Comparison of ENCODE assay signal across 27 cellular contexts in the genomic region with DNA sequence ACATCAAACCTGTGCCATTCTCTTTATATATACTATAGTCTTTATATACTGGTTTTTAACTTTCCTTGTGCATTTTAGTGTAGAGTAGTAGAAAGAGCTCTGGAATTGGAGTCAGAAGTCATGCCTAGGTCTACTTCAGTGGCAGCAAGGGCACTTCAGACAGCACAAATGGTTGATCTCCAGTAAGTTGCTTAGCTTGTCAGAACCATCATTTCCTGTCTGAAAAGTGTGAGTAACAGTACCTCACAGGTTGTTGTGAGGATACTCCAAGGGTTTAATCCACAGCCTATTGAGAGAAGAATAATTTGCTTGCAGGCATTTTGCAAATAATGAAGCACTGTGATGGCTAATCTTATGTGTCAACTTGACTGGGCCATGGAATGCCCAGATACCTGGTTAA.
"Had no signal": no experiment of that assay in that cellular context is flagged by ENCODE, and none has a peak within 500 bp of the region (broad histone marks: within the 10 kb centered on the region; RNA-seq: fewer than 3 reads in every experiment).

No MANE protein-coding gene starts in this region.

- ATAC-seq: psoas muscle; right lobe of liver; stimulated activated naive B cell treated with anti-CD40 and anti-IgM and Interleukin-4, amounts not matched to agents 10 μg/mL and 1 μg/mL and 100 μg/mL, for 72 hours; stimulated activated naive CD8-positive, alpha-beta T cell treated with anti-CD3 and anti-CD28 coated beads, Interleukin-15, Interleukin-2, amounts not matched to agents 100 U/mL and 50 U/mL, for 24 hours; upper lobe of right lung had no signal

- H3K4me1 Mint-ChIP-seq: mesothelial cell of epicardium, neural crest cell had no signal

- H3K4me3 Mint-ChIP-seq: immature natural killer cell; mesothelial cell of epicardium; naive B cell; nephron; neural crest cell; stimulated activated naive B cell treated with anti-CD40 and anti-IgM and Interleukin-4, amounts not matched to agents 10 μg/mL and 1 μg/mL and 100 μg/mL, for 72 hours had no signal

- H3K27ac Mint-ChIP-seq: immature natural killer cell; mesothelial cell of epicardium; naive B cell; nephron; stimulated activated naive B cell treated with anti-CD40 and anti-IgM and Interleukin-4, amounts not matched to agents 10 μg/mL and 1 μg/mL and 100 μg/mL, for 72 hours had no signal

- H3K4me3 ChIP-seq: heart left ventricle, left ventricle myocardium inferior, lung, psoas muscle, right atrium auricular region, right lobe of liver, smooth muscle cell, stomach, testis, tibial artery, upper lobe of right lung had no signal

- H3K9me3 Mint-ChIP-seq: immature natural killer cell; naive B cell; nephron; stimulated activated naive B cell treated with anti-CD40 and anti-IgM and Interleukin-4, amounts not matched to agents 10 μg/mL and 1 μg/mL and 100 μg/mL, for 72 hours had no signal

- H3K36me3 Mint-ChIP-seq: immature natural killer cell; mesothelial cell of epicardium; naive B cell; stimulated activated naive B cell treated with anti-CD40 and anti-IgM and Interleukin-4, amounts not matched to agents 10 μg/mL and 1 μg/mL and 100 μg/mL, for 72 hours had no signal

- H3K27me3 Mint-ChIP-seq: stimulated activated naive B cell treated with anti-CD40 and anti-IgM and Interleukin-4, amounts not matched to agents 10 μg/mL and 1 μg/mL and 100 μg/mL, for 72 hours had no signal

- DNase-seq: heart left ventricle; hypothalamus; kidney; left ventricle myocardium inferior; mesendoderm; naive B cell; occipital lobe; psoas muscle; right lobe of liver; stimulated activated CD4-positive, alpha-beta T cell treated with anti-CD3 and anti-CD28 coated beads, Interleukin-1b, Interleukin-23, amount 100 ng/mL, for 48 hours; stimulated activated CD4-positive, alpha-beta T cell treated with anti-CD3 and anti-CD28 coated beads, Interleukin-2, amount 100 ng/mL, for 48 hours; stimulated activated CD4-positive, alpha-beta T cell treated with anti-CD3 and anti-CD28 coated beads, Interleukin-4, amount 100 ng/mL, for 4 hours; stimulated activated CD8-positive, alpha-beta memory T cell treated with anti-CD3 and anti-CD28 coated beads, Interleukin-4, amount 100 ng/mL, for 48 hours; stimulated activated naive B cell treated with anti-CD40 and anti-IgM and Interleukin-4, amounts not matched to agents 10 μg/mL and 1 μg/mL and 100 μg/mL, for 72 hours; stimulated activated naive CD8-positive, alpha-beta T cell treated with anti-CD3 and anti-CD28 coated beads, Interleukin-15, Interleukin-2, amounts not matched to agents 100 U/mL and 50 U/mL, for 24 hours; stomach; testis; tibial artery; trophoblast cell; upper lobe of right lung had no signal
